1 cellular context compared by ENCODE assay signal in the genomic region with DNA sequence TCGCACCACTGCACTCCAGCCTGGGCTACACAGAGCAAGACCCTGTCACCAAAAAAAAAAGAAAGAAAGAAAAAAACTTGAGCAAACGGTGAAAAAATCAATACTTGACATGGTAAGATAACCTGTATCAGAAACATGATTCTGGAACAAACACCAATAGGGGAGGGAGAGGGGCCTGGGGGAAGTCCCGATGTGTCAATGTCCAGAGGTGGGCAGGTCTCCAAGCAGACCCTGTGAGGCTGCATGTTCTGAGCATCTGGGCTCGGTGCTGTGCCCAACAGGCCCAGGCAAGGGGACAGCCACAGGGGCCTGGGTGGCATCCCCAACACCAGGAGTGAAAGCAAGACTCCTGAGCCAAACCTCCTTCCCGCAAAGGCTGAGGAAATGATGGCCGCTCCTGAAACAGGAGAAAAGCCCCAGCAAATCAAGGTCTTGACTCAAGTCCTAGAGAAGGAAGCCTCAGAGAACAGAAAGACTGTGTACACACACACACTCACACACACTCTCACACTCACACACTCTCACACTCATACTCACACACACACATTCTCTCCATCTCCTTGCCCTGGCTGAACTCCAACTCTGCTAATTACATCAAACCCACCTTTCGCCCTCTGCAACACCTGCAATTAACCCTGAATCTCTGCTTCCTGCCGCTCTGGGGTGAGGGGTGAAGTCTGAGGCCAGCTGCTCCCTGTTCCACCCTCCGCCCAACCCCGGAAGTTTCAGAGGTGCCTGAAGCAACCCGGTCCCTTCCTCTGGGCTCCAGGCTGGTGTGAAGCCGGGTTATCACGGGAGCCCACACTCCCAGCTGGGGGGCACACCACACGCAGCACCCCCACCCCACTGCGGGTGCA.
TF ChIP-seq lines count a peak whose summit lies in the region.

No MANE protein-coding gene starts in this region.

TF ChIP-seq in HEK293, 187 proteins besides CTCF, POLR2A, EP300 and RAD21 (continued from another document):
- TF ChIP-seq, protein P1, sequence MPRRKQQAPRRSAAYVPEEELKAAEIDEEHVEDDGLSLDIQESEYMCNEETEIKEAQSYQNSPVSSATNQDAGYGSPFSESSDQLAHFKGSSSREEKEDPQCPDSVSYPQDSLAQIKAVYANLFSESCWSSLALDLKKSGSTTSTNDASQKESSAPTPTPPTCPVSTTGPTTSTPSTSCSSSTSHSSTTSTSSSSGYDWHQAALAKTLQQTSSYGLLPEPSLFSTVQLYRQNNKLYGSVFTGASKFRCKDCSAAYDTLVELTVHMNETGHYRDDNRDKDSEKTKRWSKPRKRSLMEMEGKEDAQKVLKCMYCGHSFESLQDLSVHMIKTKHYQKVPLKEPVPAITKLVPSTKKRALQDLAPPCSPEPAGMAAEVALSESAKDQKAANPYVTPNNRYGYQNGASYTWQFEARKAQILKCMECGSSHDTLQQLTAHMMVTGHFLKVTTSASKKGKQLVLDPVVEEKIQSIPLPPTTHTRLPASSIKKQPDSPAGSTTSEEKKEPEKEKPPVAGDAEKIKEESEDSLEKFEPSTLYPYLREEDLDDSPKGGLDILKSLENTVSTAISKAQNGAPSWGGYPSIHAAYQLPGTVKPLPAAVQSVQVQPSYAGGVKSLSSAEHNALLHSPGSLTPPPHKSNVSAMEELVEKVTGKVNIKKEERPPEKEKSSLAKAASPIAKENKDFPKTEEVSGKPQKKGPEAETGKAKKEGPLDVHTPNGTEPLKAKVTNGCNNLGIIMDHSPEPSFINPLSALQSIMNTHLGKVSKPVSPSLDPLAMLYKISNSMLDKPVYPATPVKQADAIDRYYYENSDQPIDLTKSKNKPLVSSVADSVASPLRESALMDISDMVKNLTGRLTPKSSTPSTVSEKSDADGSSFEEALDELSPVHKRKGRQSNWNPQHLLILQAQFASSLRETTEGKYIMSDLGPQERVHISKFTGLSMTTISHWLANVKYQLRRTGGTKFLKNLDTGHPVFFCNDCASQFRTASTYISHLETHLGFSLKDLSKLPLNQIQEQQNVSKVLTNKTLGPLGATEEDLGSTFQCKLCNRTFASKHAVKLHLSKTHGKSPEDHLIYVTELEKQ (tag by site-specific recombination; IDR thresholded peaks at IDR 0.05; ENCODE audit: borderline replicate concordance) = no peak
- TF ChIP-seq ZNF140 (tag by site-specific recombination; IDR thresholded peaks at IDR 0.05) (no peak), ZNF24 (tag by site-specific recombination; IDR thresholded peaks at IDR 0.05) (no peak), ZNF660 (tag by site-specific recombination; IDR thresholded peaks at IDR 0.05) (no peak), YY2 (tag by site-specific recombination; IDR thresholded peaks at IDR 0.05) (0 out of 2 replicates have a peak, but pooled peaks have one; percentile 13), ZNF121 (tag by site-specific recombination; IDR thresholded peaks at IDR 0.05) (no peak), ZNF133 (tag by site-specific recombination; IDR thresholded peaks at IDR 0.05) (no peak), IKZF3 (tag by site-specific recombination; IDR thresholded peaks at IDR 0.05) (no peak), SP7 (tag by site-specific recombination; IDR thresholded peaks at IDR 0.05) (peak; percentile 79), ZNF677 (tag by site-specific recombination; IDR thresholded peaks at IDR 0.05) (no peak), ZNF37A (tag by site-specific recombination; IDR thresholded peaks at IDR 0.05) (no peak), ZXDB (tag by site-specific recombination; IDR thresholded peaks at IDR 0.05) (no peak), ZBTB48 (tag by site-specific recombination; IDR thresholded peaks at IDR 0.05) (peak; percentile 62), ZBTB7A (tag by site-specific recombination; IDR thresholded peaks at IDR 0.05; ENCODE audit: low read depth) (no peak), EGR2 (tag by site-specific recombination; IDR thresholded peaks at IDR 0.05; ENCODE audit: low read depth) (no peak), GFI1B (tag by site-specific recombination; IDR thresholded peaks at IDR 0.05) (no peak), ZNF555 (tag by site-specific recombination; conservative IDR thresholded peaks at IDR 0.05) (no peak)
- TF ChIP-seq, protein P2, sequence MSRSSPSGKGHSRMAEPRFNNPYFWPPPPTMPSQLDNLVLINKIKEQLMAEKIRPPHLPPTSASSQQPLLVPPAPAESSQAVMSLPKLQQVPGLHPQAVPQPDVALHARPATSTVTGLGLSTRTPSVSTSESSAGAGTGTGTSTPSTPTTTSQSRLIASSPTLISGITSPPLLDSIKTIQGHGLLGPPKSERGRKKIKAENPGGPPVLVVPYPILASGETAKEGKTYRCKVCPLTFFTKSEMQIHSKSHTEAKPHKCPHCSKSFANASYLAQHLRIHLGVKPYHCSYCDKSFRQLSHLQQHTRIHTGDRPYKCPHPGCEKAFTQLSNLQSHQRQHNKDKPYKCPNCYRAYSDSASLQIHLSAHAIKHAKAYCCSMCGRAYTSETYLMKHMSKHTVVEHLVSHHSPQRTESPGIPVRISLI (tag by site-specific recombination; IDR thresholded peaks at IDR 0.05) = no peak
- TF ChIP-seq, protein P3, sequence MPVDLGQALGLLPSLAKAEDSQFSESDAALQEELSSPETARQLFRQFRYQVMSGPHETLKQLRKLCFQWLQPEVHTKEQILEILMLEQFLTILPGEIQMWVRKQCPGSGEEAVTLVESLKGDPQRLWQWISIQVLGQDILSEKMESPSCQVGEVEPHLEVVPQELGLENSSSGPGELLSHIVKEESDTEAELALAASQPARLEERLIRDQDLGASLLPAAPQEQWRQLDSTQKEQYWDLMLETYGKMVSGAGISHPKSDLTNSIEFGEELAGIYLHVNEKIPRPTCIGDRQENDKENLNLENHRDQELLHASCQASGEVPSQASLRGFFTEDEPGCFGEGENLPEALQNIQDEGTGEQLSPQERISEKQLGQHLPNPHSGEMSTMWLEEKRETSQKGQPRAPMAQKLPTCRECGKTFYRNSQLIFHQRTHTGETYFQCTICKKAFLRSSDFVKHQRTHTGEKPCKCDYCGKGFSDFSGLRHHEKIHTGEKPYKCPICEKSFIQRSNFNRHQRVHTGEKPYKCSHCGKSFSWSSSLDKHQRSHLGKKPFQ (tag by site-specific recombination; IDR thresholded peaks at IDR 0.05) = peak; percentile 86
- TF ChIP-seq, protein P4, sequence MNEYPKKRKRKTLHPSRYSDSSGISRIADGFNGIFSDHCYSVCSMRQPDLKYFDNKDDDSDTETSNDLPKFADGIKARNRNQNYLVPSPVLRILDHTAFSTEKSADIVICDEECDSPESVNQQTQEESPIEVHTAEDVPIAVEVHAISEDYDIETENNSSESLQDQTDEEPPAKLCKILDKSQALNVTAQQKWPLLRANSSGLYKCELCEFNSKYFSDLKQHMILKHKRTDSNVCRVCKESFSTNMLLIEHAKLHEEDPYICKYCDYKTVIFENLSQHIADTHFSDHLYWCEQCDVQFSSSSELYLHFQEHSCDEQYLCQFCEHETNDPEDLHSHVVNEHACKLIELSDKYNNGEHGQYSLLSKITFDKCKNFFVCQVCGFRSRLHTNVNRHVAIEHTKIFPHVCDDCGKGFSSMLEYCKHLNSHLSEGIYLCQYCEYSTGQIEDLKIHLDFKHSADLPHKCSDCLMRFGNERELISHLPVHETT (tag by site-specific recombination; IDR thresholded peaks at IDR 0.05) = no peak
- TF ChIP-seq, protein P5, sequence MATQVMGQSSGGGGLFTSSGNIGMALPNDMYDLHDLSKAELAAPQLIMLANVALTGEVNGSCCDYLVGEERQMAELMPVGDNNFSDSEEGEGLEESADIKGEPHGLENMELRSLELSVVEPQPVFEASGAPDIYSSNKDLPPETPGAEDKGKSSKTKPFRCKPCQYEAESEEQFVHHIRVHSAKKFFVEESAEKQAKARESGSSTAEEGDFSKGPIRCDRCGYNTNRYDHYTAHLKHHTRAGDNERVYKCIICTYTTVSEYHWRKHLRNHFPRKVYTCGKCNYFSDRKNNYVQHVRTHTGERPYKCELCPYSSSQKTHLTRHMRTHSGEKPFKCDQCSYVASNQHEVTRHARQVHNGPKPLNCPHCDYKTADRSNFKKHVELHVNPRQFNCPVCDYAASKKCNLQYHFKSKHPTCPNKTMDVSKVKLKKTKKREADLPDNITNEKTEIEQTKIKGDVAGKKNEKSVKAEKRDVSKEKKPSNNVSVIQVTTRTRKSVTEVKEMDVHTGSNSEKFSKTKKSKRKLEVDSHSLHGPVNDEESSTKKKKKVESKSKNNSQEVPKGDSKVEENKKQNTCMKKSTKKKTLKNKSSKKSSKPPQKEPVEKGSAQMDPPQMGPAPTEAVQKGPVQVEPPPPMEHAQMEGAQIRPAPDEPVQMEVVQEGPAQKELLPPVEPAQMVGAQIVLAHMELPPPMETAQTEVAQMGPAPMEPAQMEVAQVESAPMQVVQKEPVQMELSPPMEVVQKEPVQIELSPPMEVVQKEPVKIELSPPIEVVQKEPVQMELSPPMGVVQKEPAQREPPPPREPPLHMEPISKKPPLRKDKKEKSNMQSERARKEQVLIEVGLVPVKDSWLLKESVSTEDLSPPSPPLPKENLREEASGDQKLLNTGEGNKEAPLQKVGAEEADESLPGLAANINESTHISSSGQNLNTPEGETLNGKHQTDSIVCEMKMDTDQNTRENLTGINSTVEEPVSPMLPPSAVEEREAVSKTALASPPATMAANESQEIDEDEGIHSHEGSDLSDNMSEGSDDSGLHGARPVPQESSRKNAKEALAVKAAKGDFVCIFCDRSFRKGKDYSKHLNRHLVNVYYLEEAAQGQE (tag by site-specific recombination; IDR thresholded peaks at IDR 0.05) = no peak
